1 cellular context compared by ENCODE assay signal in the genomic region with DNA sequence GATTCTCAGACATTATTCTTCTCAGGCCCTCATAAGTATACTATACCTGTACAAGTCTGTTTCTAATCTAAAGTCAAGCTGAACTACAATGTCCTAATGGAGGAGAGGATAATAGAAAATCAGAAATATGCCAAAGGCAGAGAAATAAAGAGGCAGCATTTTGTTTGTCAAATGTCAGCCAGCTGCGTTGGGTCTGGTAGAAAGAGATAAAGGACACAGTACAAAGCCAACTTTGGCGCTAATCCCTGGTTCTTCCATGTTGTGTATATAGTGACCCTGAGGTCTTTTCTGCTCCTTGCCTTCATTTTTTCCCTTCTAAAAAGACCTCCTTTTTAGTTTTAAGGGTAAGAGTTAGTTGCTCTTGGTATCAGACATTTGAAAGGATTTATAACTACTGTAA.
TF ChIP-seq lines count a peak whose summit lies in the region.

No MANE protein-coding gene starts in this region.

TF ChIP-seq in K562, 482 proteins besides CTCF, POLR2A, EP300 and RAD21 (continued from another document):
- TF ChIP-seq NFIC (IDR thresholded peaks at IDR 0.05): peak; percentile 26; the same call in 1 of the 2 replicates
- TF ChIP-seq, protein P1, sequence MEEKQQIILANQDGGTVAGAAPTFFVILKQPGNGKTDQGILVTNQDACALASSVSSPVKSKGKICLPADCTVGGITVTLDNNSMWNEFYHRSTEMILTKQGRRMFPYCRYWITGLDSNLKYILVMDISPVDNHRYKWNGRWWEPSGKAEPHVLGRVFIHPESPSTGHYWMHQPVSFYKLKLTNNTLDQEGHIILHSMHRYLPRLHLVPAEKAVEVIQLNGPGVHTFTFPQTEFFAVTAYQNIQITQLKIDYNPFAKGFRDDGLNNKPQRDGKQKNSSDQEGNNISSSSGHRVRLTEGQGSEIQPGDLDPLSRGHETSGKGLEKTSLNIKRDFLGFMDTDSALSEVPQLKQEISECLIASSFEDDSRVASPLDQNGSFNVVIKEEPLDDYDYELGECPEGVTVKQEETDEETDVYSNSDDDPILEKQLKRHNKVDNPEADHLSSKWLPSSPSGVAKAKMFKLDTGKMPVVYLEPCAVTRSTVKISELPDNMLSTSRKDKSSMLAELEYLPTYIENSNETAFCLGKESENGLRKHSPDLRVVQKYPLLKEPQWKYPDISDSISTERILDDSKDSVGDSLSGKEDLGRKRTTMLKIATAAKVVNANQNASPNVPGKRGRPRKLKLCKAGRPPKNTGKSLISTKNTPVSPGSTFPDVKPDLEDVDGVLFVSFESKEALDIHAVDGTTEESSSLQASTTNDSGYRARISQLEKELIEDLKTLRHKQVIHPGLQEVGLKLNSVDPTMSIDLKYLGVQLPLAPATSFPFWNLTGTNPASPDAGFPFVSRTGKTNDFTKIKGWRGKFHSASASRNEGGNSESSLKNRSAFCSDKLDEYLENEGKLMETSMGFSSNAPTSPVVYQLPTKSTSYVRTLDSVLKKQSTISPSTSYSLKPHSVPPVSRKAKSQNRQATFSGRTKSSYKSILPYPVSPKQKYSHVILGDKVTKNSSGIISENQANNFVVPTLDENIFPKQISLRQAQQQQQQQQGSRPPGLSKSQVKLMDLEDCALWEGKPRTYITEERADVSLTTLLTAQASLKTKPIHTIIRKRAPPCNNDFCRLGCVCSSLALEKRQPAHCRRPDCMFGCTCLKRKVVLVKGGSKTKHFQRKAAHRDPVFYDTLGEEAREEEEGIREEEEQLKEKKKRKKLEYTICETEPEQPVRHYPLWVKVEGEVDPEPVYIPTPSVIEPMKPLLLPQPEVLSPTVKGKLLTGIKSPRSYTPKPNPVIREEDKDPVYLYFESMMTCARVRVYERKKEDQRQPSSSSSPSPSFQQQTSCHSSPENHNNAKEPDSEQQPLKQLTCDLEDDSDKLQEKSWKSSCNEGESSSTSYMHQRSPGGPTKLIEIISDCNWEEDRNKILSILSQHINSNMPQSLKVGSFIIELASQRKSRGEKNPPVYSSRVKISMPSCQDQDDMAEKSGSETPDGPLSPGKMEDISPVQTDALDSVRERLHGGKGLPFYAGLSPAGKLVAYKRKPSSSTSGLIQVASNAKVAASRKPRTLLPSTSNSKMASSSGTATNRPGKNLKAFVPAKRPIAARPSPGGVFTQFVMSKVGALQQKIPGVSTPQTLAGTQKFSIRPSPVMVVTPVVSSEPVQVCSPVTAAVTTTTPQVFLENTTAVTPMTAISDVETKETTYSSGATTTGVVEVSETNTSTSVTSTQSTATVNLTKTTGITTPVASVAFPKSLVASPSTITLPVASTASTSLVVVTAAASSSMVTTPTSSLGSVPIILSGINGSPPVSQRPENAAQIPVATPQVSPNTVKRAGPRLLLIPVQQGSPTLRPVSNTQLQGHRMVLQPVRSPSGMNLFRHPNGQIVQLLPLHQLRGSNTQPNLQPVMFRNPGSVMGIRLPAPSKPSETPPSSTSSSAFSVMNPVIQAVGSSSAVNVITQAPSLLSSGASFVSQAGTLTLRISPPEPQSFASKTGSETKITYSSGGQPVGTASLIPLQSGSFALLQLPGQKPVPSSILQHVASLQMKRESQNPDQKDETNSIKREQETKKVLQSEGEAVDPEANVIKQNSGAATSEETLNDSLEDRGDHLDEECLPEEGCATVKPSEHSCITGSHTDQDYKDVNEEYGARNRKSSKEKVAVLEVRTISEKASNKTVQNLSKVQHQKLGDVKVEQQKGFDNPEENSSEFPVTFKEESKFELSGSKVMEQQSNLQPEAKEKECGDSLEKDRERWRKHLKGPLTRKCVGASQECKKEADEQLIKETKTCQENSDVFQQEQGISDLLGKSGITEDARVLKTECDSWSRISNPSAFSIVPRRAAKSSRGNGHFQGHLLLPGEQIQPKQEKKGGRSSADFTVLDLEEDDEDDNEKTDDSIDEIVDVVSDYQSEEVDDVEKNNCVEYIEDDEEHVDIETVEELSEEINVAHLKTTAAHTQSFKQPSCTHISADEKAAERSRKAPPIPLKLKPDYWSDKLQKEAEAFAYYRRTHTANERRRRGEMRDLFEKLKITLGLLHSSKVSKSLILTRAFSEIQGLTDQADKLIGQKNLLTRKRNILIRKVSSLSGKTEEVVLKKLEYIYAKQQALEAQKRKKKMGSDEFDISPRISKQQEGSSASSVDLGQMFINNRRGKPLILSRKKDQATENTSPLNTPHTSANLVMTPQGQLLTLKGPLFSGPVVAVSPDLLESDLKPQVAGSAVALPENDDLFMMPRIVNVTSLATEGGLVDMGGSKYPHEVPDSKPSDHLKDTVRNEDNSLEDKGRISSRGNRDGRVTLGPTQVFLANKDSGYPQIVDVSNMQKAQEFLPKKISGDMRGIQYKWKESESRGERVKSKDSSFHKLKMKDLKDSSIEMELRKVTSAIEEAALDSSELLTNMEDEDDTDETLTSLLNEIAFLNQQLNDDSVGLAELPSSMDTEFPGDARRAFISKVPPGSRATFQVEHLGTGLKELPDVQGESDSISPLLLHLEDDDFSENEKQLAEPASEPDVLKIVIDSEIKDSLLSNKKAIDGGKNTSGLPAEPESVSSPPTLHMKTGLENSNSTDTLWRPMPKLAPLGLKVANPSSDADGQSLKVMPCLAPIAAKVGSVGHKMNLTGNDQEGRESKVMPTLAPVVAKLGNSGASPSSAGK (IDR thresholded peaks at IDR 0.05): no peak
TF ChIP-seq in K562: peak in this region for 15.
